In the genomic region with DNA sequence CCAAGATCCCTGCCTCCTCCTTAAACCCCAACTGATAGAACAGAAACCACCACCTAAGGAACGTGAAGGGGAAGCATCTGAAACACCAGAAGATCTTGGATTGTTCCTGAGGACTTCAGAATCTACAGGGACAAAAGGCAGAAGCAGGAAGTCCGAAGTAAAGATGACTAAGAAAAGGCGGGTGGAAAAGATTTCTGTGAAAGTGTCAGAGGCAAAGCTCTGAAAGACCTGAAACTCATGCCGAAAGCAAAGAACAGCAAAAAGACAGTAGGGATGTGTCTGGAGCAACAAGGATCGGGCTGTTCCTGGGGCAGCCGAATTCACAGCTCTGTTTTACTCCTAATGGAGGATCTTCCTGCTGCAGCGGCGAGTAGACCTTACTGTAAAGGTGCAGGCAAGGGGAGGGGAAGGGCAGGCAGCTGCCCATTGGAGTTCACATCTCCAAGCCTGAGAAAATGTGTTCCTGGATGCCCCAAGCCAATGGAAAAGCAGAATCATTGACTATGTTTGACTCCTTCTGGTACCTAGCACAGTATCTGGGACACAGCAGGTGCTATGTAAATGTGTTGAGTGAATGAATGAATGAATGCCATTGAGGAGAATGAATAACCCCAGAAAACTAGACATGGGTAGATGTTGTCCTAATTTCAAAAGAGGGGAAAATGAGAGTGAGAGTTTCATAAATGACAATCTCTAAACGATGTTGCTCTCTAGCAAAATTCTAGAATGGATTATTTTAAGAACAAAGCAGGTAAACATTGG, we compare ENCODE assay signal across 8 cellular contexts. TPM values are rescaled to one million over a fixed set of nuclear protein-coding genes. Genes with fewer than 3 reads are reported as not detected.
A peak's percentile ranks its signal among the peaks of the same experiment; 100 is the strongest.
DNase-seq lines count a peak whose midpoint lies in the region; ATAC-seq lines count a peak whose summit lies in the region.

No MANE protein-coding gene starts in this region.

- peaks cover 0 to 8% of the 10 kb centered on the region in 2 donors for H3K36me3 Mint-ChIP-seq in activated naive CD4-positive, alpha-beta T cell treated with anti-CD3 and anti-CD28 coated beads, Interleukin-2, amount 50 U/mL, for 72 hours

- H3K9me3 Mint-ChIP-seq in activated naive CD4-positive, alpha-beta T cell treated with anti-CD3 and anti-CD28 coated beads, Interleukin-2, amount 50 U/mL, for 72 hours: no peaks in the 10 kb centered on the region

- H3K27ac ChIP-seq in iPS DF 6.9 (ENCODE audit: low read length): no peak overlapping the region

- no peaks in the 10 kb centered on the region for H3K27me3 ChIP-seq in iPS DF 6.9 (ENCODE audit: control insufficient read depth, insufficient read depth, low read length)

- no CpG with 5 or more reads among the region's 9 CpGs for WGBS in iPS DF 6.9 (ENCODE audit: insufficient coverage, insufficient read length)

- DNase-seq in NCI-H2171 treated with DMSO at 0.1 percent for 48 hours (lab: John Stamatoyannopoulos, UW) (peak; percentile 38), NCI-H2171 (lab: John Stamatoyannopoulos, UW) (no peak), HuH-7.5 (ENCODE audit: low spot score) (peak; percentile 32), iPS DF 6.9 (ENCODE audit: low read depth, low spot score) (no peak), skeletal muscle cell (ENCODE audit: low read depth) (no peak), SIG-M5 (lab: John Stamatoyannopoulos, UW) (no peak)
- DNase-seq in activated naive CD4-positive, alpha-beta T cell treated with anti-CD3 and anti-CD28 coated beads, Interleukin-2, amount 50 U/mL, for 72 hours (ENCODE audit: low spot score in 2 of 2): no peak

- peak in 1 of 2 donors; percentile 33 for ATAC-seq in activated naive CD4-positive, alpha-beta T cell treated with anti-CD3 and anti-CD28 coated beads, Interleukin-2, amount 50 U/mL, for 72 hours
- ATAC-seq in HG03280 (IDR thresholded peaks at IDR 0.05; ENCODE audit: unreplicated experiment): no peak

- H3K36me3 ChIP-seq in iPS DF 6.9 (ENCODE audit: control insufficient read depth, insufficient read depth, low read length): no peaks in the 10 kb centered on the region

- no peaks in the 10 kb centered on the region for H3K9me3 ChIP-seq in iPS DF 6.9 (ENCODE audit: control insufficient read depth, insufficient read depth, low read length)

- peak overlapping the region; percentile 96 to 100 for H3K27ac Mint-ChIP-seq in activated naive CD4-positive, alpha-beta T cell treated with anti-CD3 and anti-CD28 coated beads, Interleukin-2, amount 50 U/mL, for 72 hours

- no peaks in the 10 kb centered on the region for H3K4me1 ChIP-seq in iPS DF 6.9 (ENCODE audit: control insufficient read depth, insufficient read depth, low read length)

- H3K4me3 ChIP-seq in iPS DF 6.9 (ENCODE audit: low read length): peak overlapping the region; percentile 54
- H3K4me3 ChIP-seq in skeletal muscle cell (ENCODE audit: low read depth, low read length): peak overlapping the region; percentile 95

RNA-seq across cellular contexts. Expression of gene PDIA4, which starts 40.4 kb away (rescaled TPM):
- 10 to 100 TPM; 56.7 to 78.0 TPM for total RNA-seq in activated naive CD4-positive, alpha-beta T cell treated with anti-CD3 and anti-CD28 coated beads, Interleukin-2, amount 50 U/mL, for 72 hours

Comparison
In these comparisons a context has a peak if more than half of its experiments do, and no peak if none do; other contexts are left out.
1. DNase-seq: peak in NCI-H2171 treated with DMSO at 0.1 percent for 48 hours (single experiment) and HuH-7.5 (single experiment); none in NCI-H2171 (single experiment), activated naive CD4-positive, alpha-beta T cell treated with anti-CD3 and anti-CD28 coated beads, Interleukin-2, amount 50 U/mL, for 72 hours (0 of 2), iPS DF 6.9 (single experiment), skeletal muscle cell (single experiment) and SIG-M5 (single experiment).